In the genomic region with DNA sequence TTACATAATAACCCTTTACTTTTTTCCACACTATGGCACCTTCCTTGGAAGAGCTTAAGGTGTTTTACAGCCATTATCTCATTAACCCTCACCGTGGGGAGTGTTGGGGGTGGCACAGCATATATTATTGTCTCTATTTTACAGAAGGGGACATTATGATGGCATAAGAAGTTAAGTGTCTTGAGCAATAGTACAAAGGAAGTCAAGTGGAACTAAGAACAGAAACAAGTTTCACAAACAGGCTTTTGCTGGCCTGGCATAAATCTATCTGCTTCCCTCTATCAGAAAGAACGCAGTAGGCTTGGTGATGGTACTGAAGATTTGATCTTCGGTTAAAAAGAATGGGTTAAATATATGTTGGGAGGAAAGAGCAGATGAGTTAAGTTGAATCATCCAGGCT, we compare ENCODE assay signal across 17 cellular contexts.
DNase-seq lines count a peak whose midpoint lies in the region; ATAC-seq and TF ChIP-seq lines count a peak whose summit lies in the region.
"Had no signal": no experiment of that assay in that cellular context is flagged by ENCODE, and none has a peak within 500 bp of the region (broad histone marks: within the 10 kb centered on the region; RNA-seq: fewer than 3 reads in every experiment).

No MANE protein-coding gene starts in this region.

- intact Hi-C loops in left lung (cut with DNase I): no loop called here

- no peaks in the 10 kb centered on the region for H3K27me3 ChIP-seq in left lung

- H3K27ac ChIP-seq in left lung: no peak overlapping the region

- peak; percentile 56 for ATAC-seq in left lung
- ATAC-seq in activated naive CD4-positive, alpha-beta T cell treated with anti-CD3 and anti-CD28 coated beads, Interleukin-2, amount 50 U/mL, for 72 hours: no peak
- no peak for ATAC-seq in GM18511 (IDR thresholded peaks at IDR 0.05; ENCODE audit: unreplicated experiment)
- ATAC-seq: HepG2, Right ventricle myocardium inferior had no signal

- no peak overlapping the region for H3K27ac Mint-ChIP-seq in activated naive CD4-positive, alpha-beta T cell treated with anti-CD3 and anti-CD28 coated beads, Interleukin-2, amount 50 U/mL, for 72 hours
- H3K27ac Mint-ChIP-seq: CD4-positive, alpha-beta T cell had no signal

- no peak overlapping the region for H3K4me3 ChIP-seq in left lung

- H3K9me3 Mint-ChIP-seq in activated naive CD4-positive, alpha-beta T cell treated with anti-CD3 and anti-CD28 coated beads, Interleukin-2, amount 50 U/mL, for 72 hours: no peaks in the 10 kb centered on the region
- H3K9me3 Mint-ChIP-seq: CD4-positive, alpha-beta T cell; H9 had no signal

- no peaks in the 10 kb centered on the region for H3K9me3 ChIP-seq in left lung

- in situ Hi-C loops in Caki2 (cut with HindIII; ENCODE audit: low pct_unique_long_range_greater_than_20kb, low sequenced_read_pairs): no loop called here
- in situ Hi-C loops in G401 (cut with HindIII; ENCODE audit: low sequenced_read_pairs): no loop called here

- no peaks in the 10 kb centered on the region for H3K36me3 Mint-ChIP-seq in activated naive CD4-positive, alpha-beta T cell treated with anti-CD3 and anti-CD28 coated beads, Interleukin-2, amount 50 U/mL, for 72 hours

- peak; percentile 1 for DNase-seq in Caki2 (ENCODE audit: low read depth)
- DNase-seq in MV-4-11 (lab: John Stamatoyannopoulos, UW): peak; percentile 83
- DNase-seq in NOMO-1 (lab: John Stamatoyannopoulos, UW; ENCODE audit: unreplicated experiment in 2 of 2): peak; percentile 47 to 93
- no peak for DNase-seq in left lung
- no peak for DNase-seq in G401 (ENCODE audit: low spot score)
- no peak for DNase-seq in activated naive CD4-positive, alpha-beta T cell treated with anti-CD3 and anti-CD28 coated beads, Interleukin-2, amount 50 U/mL, for 72 hours (ENCODE audit: low spot score in 2 of 2)
- DNase-seq in DMS 273 (lab: John Stamatoyannopoulos, UW; ENCODE audit: unreplicated experiment): no peak
- DNase-seq: AML-193; CD4-positive, alpha-beta T cell; H9; NCI-H1694; NCI-H2171; NCI-H446 treated with DMSO at 0.1 percent for 48 hours; T-helper 2 cell had no signal

- no peak for TF ChIP-seq CTCF in left lung (IDR thresholded peaks at IDR 0.05)

- no peaks in the 10 kb centered on the region for H3K4me1 ChIP-seq in left lung

- H3K36me3 ChIP-seq in left lung: no peaks in the 10 kb centered on the region

Comparison
In these comparisons a context has a peak if more than half of its experiments do, and no peak if none do; other contexts are left out.
1. DNase-seq: peak in Caki2 (single experiment), MV-4-11 (single experiment) and NOMO-1 (2 of 2); none in left lung (0 of 2), G401 (single experiment), activated naive CD4-positive, alpha-beta T cell treated with anti-CD3 and anti-CD28 coated beads, Interleukin-2, amount 50 U/mL, for 72 hours (0 of 2) and DMS 273 (single experiment).